ENCODE assay signal across 9 cellular contexts in genomic region chr1:2545754-2546514, GRCh38. TPM values are rescaled to one million over a fixed set of nuclear protein-coding genes. Genes with fewer than 3 reads are reported as not detected.
DNase-seq lines count a peak whose midpoint lies in the region; ATAC-seq lines count a peak whose summit lies in the region.
"Had no signal": no experiment of that assay in that cellular context is flagged by ENCODE, and none has a peak within 500 bp of the region (broad histone marks: within the 10 kb centered on the region; RNA-seq: fewer than 3 reads in every experiment).

No MANE protein-coding gene starts in this region.

- peak overlapping the region; percentile 70; the same call in 1 of the 2 replicates for H3K9ac ChIP-seq in BLaER1

- H3K4me3 ChIP-seq in BLaER1 (peak overlapping the region; percentile 67), mononuclear cell (ENCODE audit: low read length) (peak overlapping the region; percentile 76)

- H3K4me2 ChIP-seq in BLaER1, result peak overlapping the region; percentile 88

- no peaks in the 10 kb centered on the region for H3K9me3 ChIP-seq in BLaER1
- no peaks in the 10 kb centered on the region for H3K9me3 ChIP-seq in mononuclear cell (ENCODE audit: low read depth, low read length)

- peaks cover 96% of the 10 kb centered on the region for H3K4me1 ChIP-seq in BLaER1
- H3K4me1 ChIP-seq in mononuclear cell (ENCODE audit: insufficient read depth, low read length), result peaks cover 51% of the 10 kb centered on the region

- H3K27ac ChIP-seq in BLaER1, result peak overlapping the region; percentile 94

- H3K27me3 ChIP-seq in BLaER1 (no peaks in the 10 kb centered on the region), mononuclear cell (ENCODE audit: insufficient read depth, low read length) (peaks cover 3% of the 10 kb centered on the region)

- no peaks in the 10 kb centered on the region for H3K36me3 ChIP-seq in BLaER1

- no peaks in the 10 kb centered on the region for H4K20me1 ChIP-seq in BLaER1

- DNase-seq in NOMO-1 (lab: John Stamatoyannopoulos, UW; ENCODE audit: unreplicated experiment in 2 of 2), result peak; percentile 72 to 78
- DNase-seq in activated CD8-positive, alpha-beta memory T cell treated with anti-CD3 and anti-CD28 coated beads, Interleukin-2, amount 50 U/mL, for 48 hours, result peak; percentile 90
- DNase-seq in epidermal melanocyte (ENCODE audit: insufficient read length, low spot score), result peak; percentile 95
- peak; percentile 88 for DNase-seq in stimulated activated CD8-positive, alpha-beta memory T cell treated with anti-CD3 and anti-CD28 coated beads, Interleukin-4, amount 100 ng/mL, for 48 hours

- ATAC-seq in GM19324 (IDR thresholded peaks at IDR 0.05; ENCODE audit: low FRiP score, unreplicated experiment), result peak; percentile 37
- ATAC-seq in HG03521 (IDR thresholded peaks at IDR 0.05; ENCODE audit: unreplicated experiment), result peak; percentile 44

RNA-seq across cellular contexts. Expression of gene TNFRSF14, which starts 10.2 kb away (rescaled TPM):
- total RNA-seq in mononuclear cell, result 127 TPM

RNA-seq across cellular contexts. Expression of gene HES5, which starts 15.9 kb away (rescaled TPM):
- total RNA-seq in mononuclear cell, result not detected
- total RNA-seq: LHCN-M2 had no signal

RNA-seq across cellular contexts. Expression of gene PANK4, which starts 19.5 kb away (rescaled TPM):
- total RNA-seq in mononuclear cell, result 33.5 TPM

RNA-seq across cellular contexts. Expression of gene PRXL2B, which starts 40.6 kb away (rescaled TPM):
- total RNA-seq in mononuclear cell, result 4.2 TPM

Comparison
In these comparisons a context has a peak if more than half of its experiments do, and no peak if none do; other contexts are left out.
1. Peak in every context shown above with its lines: DNase-seq, ATAC-seq, H3K4me3 ChIP-seq and H3K27ac ChIP-seq.